Comparison of ENCODE assay signal across 7 cellular contexts in the genomic region with DNA sequence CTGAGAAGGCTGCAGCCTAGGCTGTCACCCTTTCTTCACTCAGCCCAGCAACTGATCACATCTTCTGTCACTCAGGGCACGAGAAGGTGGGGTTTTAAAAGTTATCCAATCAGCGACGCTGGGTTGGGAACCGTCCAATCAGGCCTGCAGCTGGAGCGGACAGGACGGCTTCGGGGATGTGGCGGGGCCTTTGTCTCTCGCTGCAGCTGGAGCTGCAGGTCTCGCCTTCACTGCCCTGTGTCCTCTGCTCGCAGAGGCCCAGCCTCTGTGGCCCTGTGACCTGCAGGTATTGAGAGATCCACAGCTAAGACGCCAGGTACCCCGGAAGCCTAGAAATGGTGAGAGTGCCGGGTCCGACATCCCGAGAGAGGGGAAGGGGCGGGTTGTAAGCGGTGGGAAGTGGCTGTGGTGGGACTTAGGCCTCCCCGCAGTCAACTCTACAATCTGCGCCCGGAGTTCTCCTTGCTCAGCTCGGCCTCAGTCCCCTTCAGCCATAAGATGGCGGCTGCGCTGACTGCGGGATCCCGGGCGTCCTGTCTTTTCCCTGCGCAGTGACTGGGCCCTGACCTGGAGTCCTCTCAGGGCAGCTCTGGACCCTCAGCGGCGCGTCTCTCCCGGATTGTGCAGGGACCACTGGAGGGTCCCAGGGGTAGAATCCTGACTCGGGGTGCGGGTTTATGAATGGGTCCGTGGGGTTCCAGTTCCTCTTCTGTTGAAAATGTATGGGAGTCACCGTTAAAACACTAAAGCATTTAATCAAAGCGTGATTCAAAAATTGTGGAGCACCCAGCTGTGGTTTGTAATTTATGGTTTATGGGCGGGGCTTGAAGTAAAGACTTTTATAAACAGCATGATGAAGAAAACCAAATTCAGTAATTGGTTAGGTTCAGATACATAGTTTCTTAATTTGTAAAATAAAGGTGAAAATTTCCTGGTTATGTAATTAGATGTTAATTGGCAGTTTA. TPM values are rescaled to one million over a fixed set of nuclear protein-coding genes. Genes with fewer than 3 reads are reported as not detected.
DNase-seq lines count a peak whose midpoint lies in the region; ATAC-seq and TF ChIP-seq lines count a peak whose summit lies in the region.

Gene ZNF714 (plus strand): TSS at position 193 of the 965 bp plus-strand sequence. CDS start 16,066 bp downstream, outside the sequence.

- DNase-seq in NCI-H2227 (lab: John Stamatoyannopoulos, UW; ENCODE audit: unreplicated experiment) (peak; percentile 92), cerebellum (ENCODE audit: low spot score) (peak; percentile 67), kidney epithelial cell (ENCODE audit: low read depth) (peak; percentile 86)
- peak; percentile 66 to 79 for DNase-seq in stimulated activated CD4-positive, alpha-beta T cell treated with anti-CD3 and anti-CD28 coated beads, Interleukin-15, amount 100 ng/mL, for 48 hours (ENCODE audit: low read depth in 2 of 2)

- peak within 1 kb of the TSS; percentile 83 for H3K4me3 ChIP-seq in kidney epithelial cell (ENCODE audit: low read depth, low read length)

- no peak for TF ChIP-seq CTCF in kidney epithelial cell (IDR thresholded peaks at IDR 0.05; ENCODE audit: insufficient read depth, low read length, poor library complexity, severe bottlenecking)

- peak; percentile 97 for ATAC-seq in GM18519 (IDR thresholded peaks at IDR 0.05; ENCODE audit: low FRiP score, unreplicated experiment)
- peak; percentile 62 for ATAC-seq in HG03060 (IDR thresholded peaks at IDR 0.05; ENCODE audit: low read depth, unreplicated experiment)
- peak; percentile 100 for ATAC-seq in activated CD4-positive, CD25-positive, alpha-beta regulatory T cell treated with anti-CD3 and anti-CD28 coated beads, Interleukin-2, amount 50 U/mL, for 24 hours

- H3K27me3 ChIP-seq in kidney epithelial cell (ENCODE audit: control insufficient read depth, insufficient read depth, low read length): no peaks in the 10 kb centered on the region

- H3K36me3 ChIP-seq in kidney epithelial cell (ENCODE audit: control insufficient read depth, insufficient read depth, low read length): no peaks in the 10 kb centered on the region

RNA-seq across cellular contexts. Expression of gene ZNF714, which starts in this region (rescaled TPM):
- 47.2 TPM for total RNA-seq in cerebellum
- 4.7 and 8.6 TPM in 2 replicates for total RNA-seq in kidney epithelial cell

Comparison
In these comparisons a context has a peak if more than half of its experiments do, and no peak if none do; other contexts are left out.
1. Peak in every context shown above with its lines: DNase-seq, ATAC-seq and H3K4me3 ChIP-seq.